ENCODE assay signal across 1 cellular context in genomic region chr13:46181799-46182490, GRCh38.
TF ChIP-seq lines count a peak whose summit lies in the region.

A gene with protein sequence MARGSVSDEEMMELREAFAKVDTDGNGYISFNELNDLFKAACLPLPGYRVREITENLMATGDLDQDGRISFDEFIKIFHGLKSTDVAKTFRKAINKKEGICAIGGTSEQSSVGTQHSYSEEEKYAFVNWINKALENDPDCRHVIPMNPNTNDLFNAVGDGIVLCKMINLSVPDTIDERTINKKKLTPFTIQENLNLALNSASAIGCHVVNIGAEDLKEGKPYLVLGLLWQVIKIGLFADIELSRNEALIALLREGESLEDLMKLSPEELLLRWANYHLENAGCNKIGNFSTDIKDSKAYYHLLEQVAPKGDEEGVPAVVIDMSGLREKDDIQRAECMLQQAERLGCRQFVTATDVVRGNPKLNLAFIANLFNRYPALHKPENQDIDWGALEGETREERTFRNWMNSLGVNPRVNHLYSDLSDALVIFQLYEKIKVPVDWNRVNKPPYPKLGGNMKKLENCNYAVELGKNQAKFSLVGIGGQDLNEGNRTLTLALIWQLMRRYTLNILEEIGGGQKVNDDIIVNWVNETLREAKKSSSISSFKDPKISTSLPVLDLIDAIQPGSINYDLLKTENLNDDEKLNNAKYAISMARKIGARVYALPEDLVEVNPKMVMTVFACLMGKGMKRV (minus strand): TSS chr13:46182177. CDS start chr13:46159662, 22,515 bp downstream.

TF ChIP-seq in K562, 482 proteins besides CTCF, POLR2A, EP300 and RAD21 (continued from another document and continues in another):
- TF ChIP-seq GABPB1 (CRISPR knock-in tag; IDR thresholded peaks at IDR 0.05) (peak; percentile 61), SMARCA4 (IDR thresholded peaks at IDR 0.05) (0 out of 2 replicates have a peak, but pooled peaks have one; percentile 56), CCNT2 (IDR thresholded peaks at IDR 0.05; ENCODE audit: borderline replicate concordance, extremely low read depth, insufficient read length, low read depth, low read length) (peak; percentile 4), ZNF224 (CRISPR knock-in tag; IDR thresholded peaks at IDR 0.05) (no peak), SRF (CRISPR knock-in tag; IDR thresholded peaks at IDR 0.05) (peak in 1 of 2 experiments; percentile 90; a peak in 2 of 4 replicates), CBFB (CRISPR knock-in tag; IDR thresholded peaks at IDR 0.05) (no peak), POLR2H (tag; IDR thresholded peaks at IDR 0.05; ENCODE audit: low read depth) (peak; percentile 96), MEIS2 (IDR thresholded peaks at IDR 0.05; ENCODE audit: partially characterized antibody) (peak; percentile 76), NKRF (IDR thresholded peaks at IDR 0.05; ENCODE audit: borderline replicate concordance) (peak; percentile 62; the same call in 1 of the 2 replicates), SMARCB1 (IDR thresholded peaks at IDR 0.05; ENCODE audit: insufficient read length, low read depth) (no peak), NR1H2 (CRISPR knock-in tag; IDR thresholded peaks at IDR 0.05) (no peak), PML (IDR thresholded peaks at IDR 0.05; ENCODE audit: low read length) (peak; percentile 79), NRF1 (conservative IDR thresholded peaks at IDR 0.05 in 1 of 2, IDR thresholded peaks at IDR 0.05 in 1 of 2) (no peak), RREB1 (CRISPR knock-in tag; IDR thresholded peaks at IDR 0.05) (0 out of 2 replicates have a peak, but pooled peaks have one; percentile 66), JUND (IDR thresholded peaks at IDR 0.05; ENCODE audit: borderline replicate concordance, low read depth, low read length) (0 out of 2 replicates have a peak, but pooled peaks have one; percentile 12), JUND (tag; IDR thresholded peaks at IDR 0.05; ENCODE audit: borderline replicate concordance, low read depth, low read length) (no peak; the same call in 2 of the 3 replicates), SMAD4 (CRISPR knock-in tag; conservative IDR thresholded peaks at IDR 0.05) (0 out of 2 replicates have a peak, but pooled peaks have one; percentile 29), CBFA2T3 (IDR thresholded peaks at IDR 0.05) (peak; percentile 66), ATF3 (IDR thresholded peaks at IDR 0.05) (peak; percentile 37; the same call in 1 of the 2 replicates), ATF3 (CRISPR knock-in tag; conservative IDR thresholded peaks at IDR 0.05) (no peak), YY1 (IDR thresholded peaks at IDR 0.05; ENCODE audit: borderline replicate concordance in 1 of 3, control insufficient read depth in 1 of 3, extremely low read depth in 1 of 3, insufficient read depth in 3 of 3, insufficient read length in 1 of 3, insufficient replicate concordance in 2 of 3, low read depth in 1 of 3, low read length in 2 of 3) (peak; percentile 50 to 90 (median 83)), TRIM25 (IDR thresholded peaks at IDR 0.05; ENCODE audit: borderline replicate concordance) (no peak), CSDE1 (IDR thresholded peaks at IDR 0.05) (no peak), ZNF384 (IDR thresholded peaks at IDR 0.05; ENCODE audit: low read depth, low read length) (peak; percentile 95), LCOR (CRISPR knock-in tag; IDR thresholded peaks at IDR 0.05) (peak; percentile 67; the same call in 1 of the 2 replicates), TAL1 (IDR thresholded peaks at IDR 0.05) (peak; percentile 35; the same call in 1 of the 2 replicates), TCF3 (CRISPR knock-in tag; IDR thresholded peaks at IDR 0.05) (peak; percentile 33), MCM2 (IDR thresholded peaks at IDR 0.05; ENCODE audit: low read depth) (no peak), SOX6 (IDR thresholded peaks at IDR 0.05) (0 out of 2 replicates have a peak, but pooled peaks have one; percentile 10), TBL1XR1 (IDR thresholded peaks at IDR 0.05; ENCODE audit: low read length in 2 of 2) (0 out of 4 replicates have a peak, but pooled peaks of 1 of the 2 experiments have one; percentile 8), RBM15 (IDR thresholded peaks at IDR 0.05; ENCODE audit: insufficient read depth, low read length) (no peak), NCOR1 (IDR thresholded peaks at IDR 0.05) (peak; percentile 27; the same call in 1 of the 2 replicates), ZEB2 (IDR thresholded peaks at IDR 0.05) (peak; percentile 72), NFXL1 (CRISPR knock-in tag; IDR thresholded peaks at IDR 0.05) (no peak), MNT (conservative IDR thresholded peaks at IDR 0.05) (peak in 1 of 2 experiments; percentile 57; a peak in 1 of 4 replicates), RBBP5 (IDR thresholded peaks at IDR 0.05; ENCODE audit: borderline replicate concordance, insufficient read depth, low read length, poor library complexity, severe bottlenecking) (peak; percentile 59), RBFOX2 (IDR thresholded peaks at IDR 0.05; ENCODE audit: low read depth, low read length) (peak; percentile 69), HNRNPH1 (optimal IDR thresholded peaks at IDR 0.05; ENCODE audit: low read depth, low read length) (no peak), ZNF766 (CRISPR knock-in tag; conservative IDR thresholded peaks at IDR 0.05) (peak; percentile 32; the same call in 1 of the 2 replicates), PKNOX1 (IDR thresholded peaks at IDR 0.05) (peak; percentile 65), SMC3 (conservative IDR thresholded peaks at IDR 0.05; ENCODE audit: insufficient read depth, low read depth, low read length) (no peak), BRD9 (IDR thresholded peaks at IDR 0.05; ENCODE audit: low read depth, partially characterized antibody) (peak; percentile 60), FOXK2 (conservative IDR thresholded peaks at IDR 0.05 in 1 of 2, IDR thresholded peaks at IDR 0.05 in 1 of 2; ENCODE audit: low read depth in 2 of 2) (peak in 1 of 2 experiments; percentile 11; a peak in 1 of 4 replicates)
- TF ChIP-seq, protein P1, sequence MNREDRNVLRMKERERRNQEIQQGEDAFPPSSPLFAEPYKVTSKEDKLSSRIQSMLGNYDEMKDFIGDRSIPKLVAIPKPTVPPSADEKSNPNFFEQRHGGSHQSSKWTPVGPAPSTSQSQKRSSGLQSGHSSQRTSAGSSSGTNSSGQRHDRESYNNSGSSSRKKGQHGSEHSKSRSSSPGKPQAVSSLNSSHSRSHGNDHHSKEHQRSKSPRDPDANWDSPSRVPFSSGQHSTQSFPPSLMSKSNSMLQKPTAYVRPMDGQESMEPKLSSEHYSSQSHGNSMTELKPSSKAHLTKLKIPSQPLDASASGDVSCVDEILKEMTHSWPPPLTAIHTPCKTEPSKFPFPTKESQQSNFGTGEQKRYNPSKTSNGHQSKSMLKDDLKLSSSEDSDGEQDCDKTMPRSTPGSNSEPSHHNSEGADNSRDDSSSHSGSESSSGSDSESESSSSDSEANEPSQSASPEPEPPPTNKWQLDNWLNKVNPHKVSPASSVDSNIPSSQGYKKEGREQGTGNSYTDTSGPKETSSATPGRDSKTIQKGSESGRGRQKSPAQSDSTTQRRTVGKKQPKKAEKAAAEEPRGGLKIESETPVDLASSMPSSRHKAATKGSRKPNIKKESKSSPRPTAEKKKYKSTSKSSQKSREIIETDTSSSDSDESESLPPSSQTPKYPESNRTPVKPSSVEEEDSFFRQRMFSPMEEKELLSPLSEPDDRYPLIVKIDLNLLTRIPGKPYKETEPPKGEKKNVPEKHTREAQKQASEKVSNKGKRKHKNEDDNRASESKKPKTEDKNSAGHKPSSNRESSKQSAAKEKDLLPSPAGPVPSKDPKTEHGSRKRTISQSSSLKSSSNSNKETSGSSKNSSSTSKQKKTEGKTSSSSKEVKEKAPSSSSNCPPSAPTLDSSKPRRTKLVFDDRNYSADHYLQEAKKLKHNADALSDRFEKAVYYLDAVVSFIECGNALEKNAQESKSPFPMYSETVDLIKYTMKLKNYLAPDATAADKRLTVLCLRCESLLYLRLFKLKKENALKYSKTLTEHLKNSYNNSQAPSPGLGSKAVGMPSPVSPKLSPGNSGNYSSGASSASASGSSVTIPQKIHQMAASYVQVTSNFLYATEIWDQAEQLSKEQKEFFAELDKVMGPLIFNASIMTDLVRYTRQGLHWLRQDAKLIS (CRISPR knock-in tag; IDR thresholded peaks at IDR 0.05): peak; percentile 84
